Comparison of ENCODE assay signal across 8 cellular contexts in the genomic region with DNA sequence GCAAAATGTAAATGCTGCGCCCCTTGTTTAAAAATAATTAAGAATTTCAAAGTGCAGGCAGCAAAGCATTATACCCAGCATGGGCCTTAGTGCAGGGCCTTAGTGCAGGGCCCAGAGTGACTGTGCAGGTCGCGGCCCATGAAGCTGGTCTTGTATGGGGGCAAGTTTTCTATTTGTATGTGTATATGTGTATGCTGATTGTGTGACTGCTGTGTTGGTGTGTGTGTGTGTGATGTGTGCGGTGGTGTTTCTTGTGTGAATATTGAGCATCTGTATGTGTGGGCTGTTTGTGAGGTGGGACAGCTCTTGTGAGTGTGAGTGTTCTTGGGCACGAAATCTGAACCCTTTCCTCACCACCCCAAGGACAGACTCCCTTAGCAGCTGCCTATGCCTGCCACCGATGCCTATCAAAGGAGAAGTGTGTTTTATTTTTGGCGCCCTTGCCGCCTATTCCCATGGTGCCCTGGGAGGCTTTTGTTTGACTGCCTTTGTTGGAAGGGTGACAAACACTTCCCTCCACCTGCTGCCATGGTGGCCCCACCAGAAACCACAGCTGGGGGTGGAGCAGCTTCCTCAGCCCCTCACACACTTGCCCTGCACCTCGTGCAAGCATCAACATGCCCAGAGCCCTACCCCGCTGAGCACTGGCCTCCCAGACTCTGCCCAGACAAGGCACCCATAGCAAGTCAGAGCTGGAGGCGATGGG.
DNase-seq lines count a peak whose midpoint lies in the region; ATAC-seq lines count a peak whose summit lies in the region.

No MANE protein-coding gene starts in this region.

- H3K9me3 ChIP-seq in BLaER1 treated with 17β-estradiol and CSF1 and Interleukin-3, amounts not matched to agents 10 nM and 100 nM (replicated peaks in 1 of 11), result no peaks in the 10 kb centered on the region

- peaks cover 11% of the 10 kb centered on the region for H3K36me3 Mint-ChIP-seq in central memory CD8-positive, alpha-beta T cell (ENCODE audit: insufficient read depth)

- DNase-seq in NCI-H1092 (lab: John Stamatoyannopoulos, UW) (peak; percentile 77), SKM-1 treated with dmso at 0.1 percent for 144 hours (lab: John Stamatoyannopoulos, UW; ENCODE audit: unreplicated experiment) (peak; percentile 31), AML-193 (lab: John Stamatoyannopoulos, UW) (no peak)
- DNase-seq in central memory CD8-positive, alpha-beta T cell (ENCODE audit: low spot score in 2 of 2), result peak in 1 of 2 donors; percentile 60

- peak overlapping the region in 10 of 11 experiments; percentile 37 to 99 (median 89); a peak in 19 of 22 replicates for H3K27ac ChIP-seq in BLaER1 treated with 17β-estradiol and CSF1 and Interleukin-3, amounts not matched to agents 10 nM and 100 nM
- H3K27ac ChIP-seq in skin epidermis, result peak overlapping the region in 16 of 21 experiments; percentile 48 to 94 (median 87)

- H3K4me2 ChIP-seq in BLaER1 treated with 17β-estradiol and CSF1 and Interleukin-3, amounts not matched to agents 10 nM and 100 nM, result peak overlapping the region; percentile 62 to 99 (median 95)

- peaks cover 72% of the 10 kb centered on the region for H3K4me1 Mint-ChIP-seq in central memory CD8-positive, alpha-beta T cell

- H3K27me3 Mint-ChIP-seq in central memory CD8-positive, alpha-beta T cell, result no peaks in the 10 kb centered on the region

- peaks cover 71 to 92% (median 87%) of the 10 kb centered on the region in 10 experiments for H3K4me1 ChIP-seq in BLaER1 treated with 17β-estradiol and CSF1 and Interleukin-3, amounts not matched to agents 10 nM and 100 nM

- H3K4me3 ChIP-seq in BLaER1 treated with 17β-estradiol and CSF1 and Interleukin-3, amounts not matched to agents 10 nM and 100 nM, result peak overlapping the region in 1 of 10 experiments; percentile 1; a peak in 2 of 20 replicates
- H3K4me3 ChIP-seq in skin epidermis, result no peak overlapping the region

- H3K36me3 ChIP-seq in BLaER1 treated with 17β-estradiol and CSF1 and Interleukin-3, amounts not matched to agents 10 nM and 100 nM, result no peaks in the 10 kb centered on the region

- H3K9me3 Mint-ChIP-seq in central memory CD8-positive, alpha-beta T cell, result no peaks in the 10 kb centered on the region

- H3K9ac ChIP-seq in BLaER1 treated with 17β-estradiol and CSF1 and Interleukin-3, amounts not matched to agents 10 nM and 100 nM, result peak overlapping the region in 10 of 11 experiments; percentile 17 to 83 (median 68); a peak in 18 of 22 replicates

- peak overlapping the region; percentile 45 for H3K27ac Mint-ChIP-seq in central memory CD8-positive, alpha-beta T cell (ENCODE audit: low read depth)

- H3K4me3 Mint-ChIP-seq in central memory CD8-positive, alpha-beta T cell, result peak overlapping the region; percentile 39

- no peaks in the 10 kb centered on the region for H3K27me3 ChIP-seq in BLaER1 treated with 17β-estradiol and CSF1 and Interleukin-3, amounts not matched to agents 10 nM and 100 nM

- peak; percentile 72 for ATAC-seq in central memory CD8-positive, alpha-beta T cell (replicated peaks; ENCODE audit: extremely low read depth, poor library complexity, severe bottlenecking)
- ATAC-seq in GM18907 (IDR thresholded peaks at IDR 0.05; ENCODE audit: unreplicated experiment) (no peak), GM18909 (IDR thresholded peaks at IDR 0.05; ENCODE audit: poor library complexity, unreplicated experiment) (no peak)

- H4K20me1 ChIP-seq in BLaER1 treated with 17β-estradiol and CSF1 and Interleukin-3, amounts not matched to agents 10 nM and 100 nM, result no peaks in the 10 kb centered on the region

Comparison
In these comparisons a context has a peak if more than half of its experiments do, and no peak if none do; other contexts are left out.
1. DNase-seq: peak in NCI-H1092 (single experiment) and SKM-1 treated with dmso at 0.1 percent for 144 hours (single experiment); none in AML-193 (0 of 2).